8 cellular contexts compared by ENCODE assay signal in genomic region chr5:133421394-133421793, GRCh38.
DNase-seq lines count a peak whose midpoint lies in the region; ATAC-seq and TF ChIP-seq lines count a peak whose summit lies in the region.

No MANE protein-coding gene starts in this region.

- no peak overlapping the region for H3K27ac ChIP-seq in C4-2B
- no peak overlapping the region for H3K27ac ChIP-seq in SJSA1

- no peaks in the 10 kb centered on the region for H3K36me3 ChIP-seq in SJSA1

- TF ChIP-seq CTCF in C4-2B (conservative IDR thresholded peaks at IDR 0.05) (peak; percentile 47), GM12874 (IDR thresholded peaks at IDR 0.05; ENCODE audit: insufficient read depth, low read depth, low read length) (peak; percentile 70)

- H3K4me1 ChIP-seq in SJSA1 (replicated peaks) = peaks cover 6% of the 10 kb centered on the region; the same call in 1 of the 2 replicates

- H3K9me3 ChIP-seq in SJSA1 (replicated peaks) = no peaks in the 10 kb centered on the region

- peaks cover 30% of the 10 kb centered on the region for H3K27me3 ChIP-seq in SJSA1 (replicated peaks)

- H3K4me3 ChIP-seq in SJSA1 = no peak overlapping the region

- no peak for ATAC-seq in GM18870 (IDR thresholded peaks at IDR 0.05; ENCODE audit: unreplicated experiment)

- DNase-seq in SJSA1 (ENCODE audit: low read depth in 1 of 2, low spot score in 2 of 2) (peak; percentile 19 to 55), iPS-NIHi11 (ENCODE audit: low spot score) (peak; percentile 80), NCI-H1048 (lab: John Stamatoyannopoulos, UW) (no peak), NCI-H1694 (lab: John Stamatoyannopoulos, UW) (no peak)
- no peak for DNase-seq in activated CD4-positive, CD25-positive, alpha-beta regulatory T cell treated with anti-CD3 and anti-CD28 coated beads, Interleukin-2, amount 50 U/mL, for 72 hours

Comparison
In these comparisons a context has a peak if more than half of its experiments do, and no peak if none do; other contexts are left out.
1. DNase-seq: peak in SJSA1 (2 of 2) and iPS-NIHi11 (single experiment); none in NCI-H1048 (single experiment), NCI-H1694 (single experiment) and activated CD4-positive, CD25-positive, alpha-beta regulatory T cell treated with anti-CD3 and anti-CD28 coated beads, Interleukin-2, amount 50 U/mL, for 72 hours (single experiment).